34 cellular contexts compared by ENCODE assay signal in the genomic region with DNA sequence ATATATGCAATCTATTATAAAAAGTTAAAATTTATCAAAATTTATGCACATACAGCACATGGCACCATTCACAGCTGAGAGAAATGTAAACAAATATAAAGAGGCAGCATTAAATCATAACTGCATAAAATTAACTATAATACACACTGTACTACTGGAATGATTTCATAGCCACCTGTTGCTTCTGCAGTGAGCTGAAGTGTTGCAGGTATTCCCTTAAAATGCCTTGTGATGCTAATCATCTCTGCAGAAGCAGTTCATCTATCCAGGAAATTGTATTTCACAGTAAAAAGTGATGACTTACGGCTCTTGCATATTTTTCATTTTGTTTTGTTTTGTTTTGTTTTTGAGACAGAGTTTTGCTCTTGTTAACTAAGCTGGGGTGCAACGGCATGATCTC.
"Had no signal": no experiment of that assay in that cellular context is flagged by ENCODE, and none has a peak within 500 bp of the region (broad histone marks: within the 10 kb centered on the region; RNA-seq: fewer than 3 reads in every experiment).

No MANE protein-coding gene starts in this region.

- DNase-seq: Karpas-422, Kasumi-1, KG1, MG63, MM.1S, MV-4-11, NCI-H1048, NCI-H1092, NCI-H1092 treated with DMSO at 0.1 percent for 48 hours, NCI-H1105, NCI-H1105 treated with DMSO at 0.1 percent for 48 hours, NCI-H1417 treated with DMSO at 0.1 percent for 48 hours, NCI-H1436, NCI-H1436 treated with DMSO at 0.1 percent for 48 hours, NCI-H1694, NCI-H1694 treated with DMSO at 0.1 percent for 48 hours, NCI-H187, NCI-H187 treated with DMSO at 0.1 percent for 48 hours, NCI-H1930, NCI-H2029, NCI-H2029 treated with DMSO at 0.1 percent for 48 hours, NCI-H2081, NCI-H2081 treated with DMSO at 0.1 percent for 48 hours, NCI-H2107, NCI-H2171, NCI-H2171 treated with DMSO at 0.1 percent for 48 hours, NCI-H2227 treated with DMSO at 0.1 percent for 48 hours, NCI-H226, NCI-H345, NCI-H446, NCI-H446 treated with DMSO at 0.1 percent for 48 hours, NCI-H510A, NCI-H510A treated with DMSO at 0.1 percent for 48 hours had no signal

- H3K9me3 ChIP-seq: MG63 had no signal

- H3K27ac ChIP-seq: KMS-11 had no signal

- H3K4me3 ChIP-seq: MG63 had no signal

- H3K36me3 ChIP-seq: MG63 had no signal
